9 cellular contexts compared by ENCODE assay signal in genomic region chr7:24290004-24290641, GRCh38. TPM values are rescaled to one million over a fixed set of nuclear protein-coding genes. Genes with fewer than 3 reads are reported as not detected.
A peak's percentile ranks its signal among the peaks of the same experiment; 100 is the strongest.
DNase-seq lines count a peak whose midpoint lies in the region; ATAC-seq and TF ChIP-seq lines count a peak whose summit lies in the region.
"Had no signal": no experiment of that assay in that cellular context is flagged by ENCODE, and none has a peak within 500 bp of the region (broad histone marks: within the 10 kb centered on the region; RNA-seq: fewer than 3 reads in every experiment).

No MANE protein-coding gene starts in this region.

- no peak for TF ChIP-seq EP300 in transverse colon (IDR thresholded peaks at IDR 0.05; ENCODE audit: low read depth)

- H3K36me3 ChIP-seq in hepatocyte (replicated peaks; ENCODE audit: insufficient read depth, low read depth): no peaks in the 10 kb centered on the region
- no peaks in the 10 kb centered on the region for H3K36me3 ChIP-seq in transverse colon
- H3K36me3 ChIP-seq: adrenal gland had no signal

- no peak overlapping the region for H3K4me2 ChIP-seq in hepatocyte

- TF ChIP-seq CTCF in hepatocyte (IDR thresholded peaks at IDR 0.05; ENCODE audit: poor library complexity) (peak; percentile 58), transverse colon (IDR thresholded peaks at IDR 0.05) (peak in 2 of 5 experiments; percentile 8 to 29)

- H3K4me3 ChIP-seq in hepatocyte (no peak overlapping the region), transverse colon (no peak overlapping the region)
- H3K4me3 ChIP-seq: adrenal gland had no signal

- TF ChIP-seq POLR2A in transverse colon (IDR thresholded peaks at IDR 0.05): no peak

- 34% methylated on average over 5 of the region's 5 CpGs for WGBS in hepatocyte (ENCODE audit: low lambda C conversion rate, missing lambda C conversion rate)
- WGBS in transverse colon (ENCODE audit: low coverage in 1 of 2), 2 donors: 8 to 26% methylated on average over 2 to 5 of the region's 5 CpGs

- H3K79me2 ChIP-seq in hepatocyte: no peaks in the 10 kb centered on the region

- H3K27ac ChIP-seq in hepatocyte: no peak overlapping the region
- no peak overlapping the region for H3K27ac ChIP-seq in transverse colon
- H3K27ac ChIP-seq: adrenal gland had no signal

- H3K9me2 ChIP-seq in hepatocyte (replicated peaks; ENCODE audit: insufficient read depth): no peaks in the 10 kb centered on the region

- H4K20me1 ChIP-seq in hepatocyte (ENCODE audit: insufficient read depth, poor library complexity, severe bottlenecking): no peaks in the 10 kb centered on the region

- H3K27me3 ChIP-seq in hepatocyte: peaks cover 35% of the 10 kb centered on the region
- peaks cover 47% of the 10 kb centered on the region for H3K27me3 ChIP-seq in transverse colon

- H3K9me3 ChIP-seq in hepatocyte (ENCODE audit: low read depth) (no peaks in the 10 kb centered on the region), transverse colon (no peaks in the 10 kb centered on the region)
- H3K9me3 ChIP-seq: adrenal gland had no signal

- H3K4me1 ChIP-seq in hepatocyte (ENCODE audit: insufficient read depth): no peaks in the 10 kb centered on the region
- peaks cover 0 to 2% (median 0%) of the 10 kb centered on the region in 4 donors for H3K4me1 ChIP-seq in transverse colon
- H3K4me1 ChIP-seq: adrenal gland had no signal

- ATAC-seq in GM19468 (IDR thresholded peaks at IDR 0.05; ENCODE audit: extremely low read depth, unreplicated experiment) (peak; percentile 97), HG03442 (IDR thresholded peaks at IDR 0.05; ENCODE audit: unreplicated experiment) (peak; percentile 99)

- intact Hi-C loops in transverse colon (cut with DNase I; ENCODE audit: low total_unique reads): no loop called here

- in situ Hi-C loops in transverse colon (cut with MboI; ENCODE audit: low pct_ligation_motif_present in 1 of 4, low pct_unique_long_range_greater_than_20kb in 1 of 4, low sequenced_read_pairs in 3 of 4): loop anchor here in 1 of 4 donors (25.0 kb wide), 1 partner anchor 372 kb away; no protein-coding TSS in a partner anchor

- DNase-seq in ELR (ENCODE audit: low read depth) (peak; percentile 78), NCI-H82 treated with DMSO at 0.1 percent for 48 hours (lab: John Stamatoyannopoulos, UW; ENCODE audit: unreplicated experiment) (peak; percentile 46), hepatocyte (ENCODE audit: low spot score) (peak; percentile 73), transverse colon (no peak)
- peak; percentile 58 to 71 for DNase-seq in activated T-cell treated with anti-CD3 and anti-CD28 coated beads, Interleukin-2, amount 50 U/mL, for 48 hours
- peak; percentile 30 to 37 for DNase-seq in stimulated activated CD4-positive, alpha-beta T cell treated with anti-CD3 and anti-CD28 coated beads, Interleukin-2, amount 100 ng/mL, for 48 hours

- no peak overlapping the region for H2AFZ ChIP-seq in hepatocyte

RNA-seq across cellular contexts. Expression of gene NPY, which starts 6.1 kb away (rescaled TPM):
- total RNA-seq in hepatocyte (6.3 and 9.4 TPM in 2 replicates), transverse colon (not detected)
- 19.8 and 41.0 TPM in 2 replicates for polyA plus RNA-seq in hepatocyte
